In the genomic region with DNA sequence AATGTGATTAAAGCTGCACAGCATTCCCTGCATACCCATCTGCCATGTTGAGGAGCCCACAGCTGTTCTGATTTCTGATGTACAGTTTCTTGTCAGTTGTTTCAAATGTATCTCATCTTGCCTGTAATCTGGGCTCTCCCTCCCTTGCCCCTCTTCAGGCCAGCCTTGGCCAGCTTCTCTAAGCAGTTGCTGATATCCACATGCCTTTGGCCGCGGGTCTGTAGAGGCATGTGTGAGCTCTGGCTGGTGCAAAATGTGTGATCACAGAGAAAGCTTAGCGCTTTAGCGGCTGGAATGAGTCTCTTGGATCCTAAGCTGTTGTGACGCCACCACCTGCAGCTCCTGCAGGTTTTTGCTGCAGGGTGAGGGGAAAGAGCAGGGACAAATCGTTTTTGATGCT, we compare ENCODE assay signal across 1 cellular context.
TF ChIP-seq lines count a peak whose summit lies in the region.

No MANE protein-coding gene starts in this region.

TF ChIP-seq in GM23338, 12 proteins besides CTCF, POLR2A, EP300 and RAD21 (continued from another document):
- TF ChIP-seq, protein P1, sequence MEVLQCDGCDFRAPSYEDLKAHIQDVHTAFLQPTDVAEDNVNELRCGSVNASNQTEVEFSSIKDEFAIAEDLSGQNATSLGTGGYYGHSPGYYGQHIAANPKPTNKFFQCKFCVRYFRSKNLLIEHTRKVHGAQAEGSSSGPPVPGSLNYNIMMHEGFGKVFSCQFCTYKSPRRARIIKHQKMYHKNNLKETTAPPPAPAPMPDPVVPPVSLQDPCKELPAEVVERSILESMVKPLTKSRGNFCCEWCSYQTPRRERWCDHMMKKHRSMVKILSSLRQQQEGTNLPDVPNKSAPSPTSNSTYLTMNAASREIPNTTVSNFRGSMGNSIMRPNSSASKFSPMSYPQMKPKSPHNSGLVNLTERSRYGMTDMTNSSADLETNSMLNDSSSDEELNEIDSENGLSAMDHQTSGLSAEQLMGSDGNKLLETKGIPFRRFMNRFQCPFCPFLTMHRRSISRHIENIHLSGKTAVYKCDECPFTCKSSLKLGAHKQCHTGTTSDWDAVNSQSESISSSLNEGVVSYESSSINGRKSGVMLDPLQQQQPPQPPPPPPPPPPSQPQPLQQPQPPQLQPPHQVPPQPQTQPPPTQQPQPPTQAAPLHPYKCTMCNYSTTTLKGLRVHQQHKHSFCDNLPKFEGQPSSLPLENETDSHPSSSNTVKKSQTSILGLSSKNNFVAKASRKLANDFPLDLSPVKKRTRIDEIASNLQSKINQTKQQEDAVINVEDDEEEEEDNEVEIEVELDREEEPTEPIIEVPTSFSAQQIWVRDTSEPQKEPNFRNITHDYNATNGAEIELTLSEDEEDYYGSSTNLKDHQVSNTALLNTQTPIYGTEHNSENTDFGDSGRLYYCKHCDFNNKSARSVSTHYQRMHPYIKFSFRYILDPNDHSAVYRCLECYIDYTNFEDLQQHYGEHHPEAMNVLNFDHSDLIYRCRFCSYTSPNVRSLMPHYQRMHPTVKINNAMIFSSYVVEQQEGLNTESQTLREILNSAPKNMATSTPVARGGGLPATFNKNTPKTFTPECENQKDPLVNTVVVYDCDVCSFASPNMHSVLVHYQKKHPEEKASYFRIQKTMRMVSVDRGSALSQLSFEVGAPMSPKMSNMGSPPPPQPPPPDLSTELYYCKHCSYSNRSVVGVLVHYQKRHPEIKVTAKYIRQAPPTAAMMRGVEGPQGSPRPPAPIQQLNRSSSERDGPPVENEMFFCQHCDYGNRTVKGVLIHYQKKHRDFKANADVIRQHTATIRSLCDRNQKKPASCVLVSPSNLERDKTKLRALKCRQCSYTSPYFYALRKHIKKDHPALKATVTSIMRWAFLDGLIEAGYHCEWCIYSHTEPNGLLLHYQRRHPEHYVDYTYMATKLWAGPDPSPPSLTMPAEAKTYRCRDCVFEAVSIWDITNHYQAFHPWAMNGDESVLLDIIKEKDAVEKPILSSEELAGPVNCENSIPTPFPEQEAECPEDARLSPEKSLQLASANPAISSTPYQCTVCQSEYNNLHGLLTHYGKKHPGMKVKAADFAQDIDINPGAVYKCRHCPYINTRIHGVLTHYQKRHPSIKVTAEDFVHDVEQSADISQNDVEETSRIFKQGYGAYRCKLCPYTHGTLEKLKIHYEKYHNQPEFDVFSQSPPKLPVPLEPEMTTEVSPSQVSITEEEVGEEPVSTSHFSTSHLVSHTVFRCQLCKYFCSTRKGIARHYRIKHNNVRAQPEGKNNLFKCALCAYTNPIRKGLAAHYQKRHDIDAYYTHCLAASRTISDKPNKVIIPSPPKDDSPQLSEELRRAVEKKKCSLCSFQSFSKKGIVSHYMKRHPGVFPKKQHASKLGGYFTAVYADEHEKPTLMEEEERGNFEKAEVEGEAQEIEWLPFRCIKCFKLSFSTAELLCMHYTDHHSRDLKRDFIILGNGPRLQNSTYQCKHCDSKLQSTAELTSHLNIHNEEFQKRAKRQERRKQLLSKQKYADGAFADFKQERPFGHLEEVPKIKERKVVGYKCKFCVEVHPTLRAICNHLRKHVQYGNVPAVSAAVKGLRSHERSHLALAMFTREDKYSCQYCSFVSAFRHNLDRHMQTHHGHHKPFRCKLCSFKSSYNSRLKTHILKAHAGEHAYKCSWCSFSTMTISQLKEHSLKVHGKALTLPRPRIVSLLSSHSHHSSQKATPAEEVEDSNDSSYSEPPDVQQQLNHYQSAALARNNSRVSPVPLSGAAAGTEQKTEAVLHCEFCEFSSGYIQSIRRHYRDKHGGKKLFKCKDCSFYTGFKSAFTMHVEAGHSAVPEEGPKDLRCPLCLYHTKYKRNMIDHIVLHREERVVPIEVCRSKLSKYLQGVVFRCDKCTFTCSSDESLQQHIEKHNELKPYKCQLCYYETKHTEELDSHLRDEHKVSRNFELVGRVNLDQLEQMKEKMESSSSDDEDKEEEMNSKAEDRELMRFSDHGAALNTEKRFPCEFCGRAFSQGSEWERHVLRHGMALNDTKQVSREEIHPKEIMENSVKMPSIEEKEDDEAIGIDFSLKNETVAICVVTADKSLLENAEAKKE (CRISPR knock-in tag; IDR thresholded peaks at IDR 0.05) = no peak
- no peak for TF ChIP-seq ZNF114 (CRISPR knock-in tag; IDR thresholded peaks at IDR 0.05)
